14 cellular contexts compared by ENCODE assay signal in genomic region chr7:12951397-12951801, GRCh38.
DNase-seq lines count a peak whose midpoint lies in the region; TF ChIP-seq lines count a peak whose summit lies in the region.
"Had no signal": no experiment of that assay in that cellular context is flagged by ENCODE, and none has a peak within 500 bp of the region (broad histone marks: within the 10 kb centered on the region; RNA-seq: fewer than 3 reads in every experiment).

No MANE protein-coding gene starts in this region.

- TF ChIP-seq EP300 in stomach (IDR thresholded peaks at IDR 0.05): no peak

- H3K9me2 ChIP-seq in PC-9 (ENCODE audit: insufficient read depth): no peaks in the 10 kb centered on the region

- peak; percentile 51 for DNase-seq in Daoy (ENCODE audit: low read depth)
- peak; percentile 3 to 78 for DNase-seq in PC-9
- DNase-seq in epithelial cell of proximal tubule (ENCODE audit: low read depth): peak; percentile 49
- no peak for DNase-seq in osteocyte (ENCODE audit: extremely low spot score, unreplicated experiment)
- no peak for DNase-seq in NCI-H345 treated with DMSO at 0.1 percent for 48 hours (lab: John Stamatoyannopoulos, UW; ENCODE audit: unreplicated experiment)
- no peak for DNase-seq in stimulated activated CD4-positive, alpha-beta T cell treated with anti-CD3 and anti-CD28 coated beads, Interleukin-15, amount 100 ng/mL, for 24 hours
- no peak for DNase-seq in NCI-H2171 (lab: John Stamatoyannopoulos, UW)
- no peak for DNase-seq in stomach
- DNase-seq: activated T-cell treated with anti-CD3 and anti-CD28 coated beads, Interleukin-2, amount 50 U/mL, for 4 hours; DMS153; GOT3; NCI-H1436; stimulated activated CD4-positive, alpha-beta T cell treated with anti-CD3 and anti-CD28 coated beads, Interleukin-2, amount 100 ng/mL, for 24 hours had no signal

- no peaks in the 10 kb centered on the region for H3K9me3 Mint-ChIP-seq in osteocyte (ENCODE audit: unreplicated experiment)
- H3K9me3 Mint-ChIP-seq: activated T-cell treated with anti-CD3 and anti-CD28 coated beads, Interleukin-2, amount 50 U/mL, for 4 hours; neural crest cell had no signal

- BruUV-seq in PC-9 (replicated peaks; lab: Mats Ljungman, UMichigan): no TSS peak

- H3K36me3 ChIP-seq in PC-9 (ENCODE audit: low read depth) (no peaks in the 10 kb centered on the region), stomach (no peaks in the 10 kb centered on the region)

- intact Hi-C loops in PC-9 (cut with micrococcal nuclease; ENCODE audit: unreplicated experiment): loop anchor here (1.0 kb wide), 1 partner anchor 264 kb away; the partner anchor contains the start of gene ARL4A
- intact Hi-C loops in stomach (cut with DNase I; ENCODE audit: low total_unique reads): no loop called here

- H3K36me3 Mint-ChIP-seq in osteocyte (ENCODE audit: unreplicated experiment): no peaks in the 10 kb centered on the region

- no peak overlapping the region for H3K27ac ChIP-seq in PC-9
- no peak overlapping the region for H3K27ac ChIP-seq in stomach

- 81 to 88% (median 83%) methylated on average over 6 of the region's 6 CpGs for WGBS in stomach, 5 donors

- no peak overlapping the region for H3K4me3 Mint-ChIP-seq in osteocyte (ENCODE audit: unreplicated experiment)
- H3K4me3 Mint-ChIP-seq: activated T-cell treated with anti-CD3 and anti-CD28 coated beads, Interleukin-2, amount 50 U/mL, for 4 hours; neural crest cell had no signal

- peak overlapping the region; percentile 80 for H3K27ac Mint-ChIP-seq in osteocyte (ENCODE audit: unreplicated experiment)

- H3K4me3 ChIP-seq in PC-9 (no peak overlapping the region), epithelial cell of proximal tubule (ENCODE audit: low read depth, low read length) (no peak overlapping the region), stomach (no peak overlapping the region)

- no peak overlapping the region for H2AFZ ChIP-seq in PC-9

- no peaks in the 10 kb centered on the region for H3K79me2 ChIP-seq in PC-9 (ENCODE audit: low read depth)

- H3K27me3 ChIP-seq in PC-9 (ENCODE audit: insufficient read depth, low read depth) (no peaks in the 10 kb centered on the region), stomach (no peaks in the 10 kb centered on the region)

- no peak overlapping the region for H3K4me2 ChIP-seq in PC-9

- H3K4me1 ChIP-seq in PC-9 (replicated peaks; ENCODE audit: insufficient read depth) (peaks cover 12% of the 10 kb centered on the region), stomach (peaks cover 0 to 7% (median 0%) of the 10 kb centered on the region in 4 donors)

- H3K27me3 Mint-ChIP-seq in osteocyte (ENCODE audit: unreplicated experiment): no peaks in the 10 kb centered on the region

- H3K9me3 ChIP-seq in PC-9 (ENCODE audit: insufficient read depth, low read depth) (0 out of 2 replicates have a peak, but pooled peaks cover 4% of the 10 kb centered on the region), stomach (no peaks in the 10 kb centered on the region)

- no peaks in the 10 kb centered on the region for H4K20me1 ChIP-seq in PC-9 (ENCODE audit: insufficient read depth)

- H3K4me1 Mint-ChIP-seq in osteocyte (ENCODE audit: unreplicated experiment): peaks cover 23% of the 10 kb centered on the region

- peaks cover 8% of the 10 kb centered on the region; the same call in 1 of the 2 replicates for H3F3A ChIP-seq in PC-9 (ENCODE audit: insufficient read depth, low read depth)

- CTCF ChIA-PET in PC-9 (lab: Charles Lee): interaction anchor here (0.5 to 0.9 kb wide), 2 partner anchors 265 to 1712 kb away, joined by 3 to 4 read pairs; no protein-coding TSS in a partner anchor

- TF ChIP-seq POLR2A in stomach (IDR thresholded peaks at IDR 0.05): no peak

- TF ChIP-seq CTCF in PC-9 (conservative IDR thresholded peaks at IDR 0.05) (no peak), epithelial cell of proximal tubule (conservative IDR thresholded peaks at IDR 0.05; ENCODE audit: low read depth, low read length) (no peak), osteocyte (IDR thresholded peaks at IDR 0.05) (no peak), stomach (IDR thresholded peaks at IDR 0.05) (no peak)

- POLR2A ChIA-PET in PC-9 (lab: Charles Lee; ENCODE audit: unreplicated experiment): no interaction called here

Comparison
In these comparisons a context has a peak if more than half of its experiments do, and no peak if none do; other contexts are left out.
1. DNase-seq: peak in Daoy (single experiment), PC-9 (2 of 2) and epithelial cell of proximal tubule (single experiment); none in osteocyte (single experiment), NCI-H345 treated with DMSO at 0.1 percent for 48 hours (single experiment), stimulated activated CD4-positive, alpha-beta T cell treated with anti-CD3 and anti-CD28 coated beads, Interleukin-15, amount 100 ng/mL, for 24 hours (single experiment), NCI-H2171 (single experiment) and stomach (single experiment).